ENCODE assay signal across 1 cellular context in the genomic region with DNA sequence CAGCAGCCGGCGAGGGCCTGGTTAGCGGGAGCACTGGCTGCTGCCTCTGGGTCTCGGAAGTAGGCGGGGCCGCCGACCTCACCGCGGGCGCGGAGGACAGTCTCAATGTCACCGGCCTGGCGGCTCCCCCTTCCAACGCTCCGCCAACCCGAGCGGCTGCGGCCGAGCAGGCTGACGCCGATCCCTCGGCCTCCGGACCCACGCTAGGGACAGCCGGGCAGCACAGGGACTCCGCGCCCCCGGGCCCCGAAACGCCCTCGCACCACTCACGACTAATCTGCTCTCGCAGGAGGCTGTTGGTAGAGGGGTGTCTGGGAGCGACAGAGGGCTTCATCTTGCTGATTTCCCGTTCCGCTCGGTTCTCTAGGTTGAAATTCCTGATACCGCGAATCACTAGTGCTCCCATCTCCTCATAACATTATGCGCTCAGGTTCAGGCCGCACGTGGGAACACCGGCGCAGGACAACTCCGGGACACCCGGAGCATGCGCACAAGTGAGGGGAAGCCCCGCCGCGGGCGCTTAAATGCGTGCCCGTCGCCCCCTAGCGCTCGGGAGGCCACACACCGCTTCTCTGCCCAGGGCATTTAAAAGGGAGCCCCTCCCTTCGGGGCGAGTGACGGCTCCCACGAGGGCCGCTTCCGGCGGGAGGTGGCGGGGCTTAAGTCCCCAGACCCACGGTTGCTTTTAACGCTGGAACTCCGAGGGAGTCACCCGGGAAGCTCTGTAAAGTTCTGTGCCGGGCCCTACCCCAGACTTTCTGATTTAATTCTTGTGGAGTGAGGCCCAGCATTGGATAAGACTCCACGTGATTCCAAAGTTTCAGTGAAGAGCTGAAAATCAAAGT.
TF ChIP-seq lines count a peak whose summit lies in the region.

A gene (minus strand): TSS at position 496 of the 845 bp plus-strand sequence. CDS start 90 bp downstream, at position 406.

TF ChIP-seq in K562, 482 proteins besides CTCF, POLR2A, EP300 and RAD21 (continued from another document):
- TF ChIP-seq, protein P1, sequence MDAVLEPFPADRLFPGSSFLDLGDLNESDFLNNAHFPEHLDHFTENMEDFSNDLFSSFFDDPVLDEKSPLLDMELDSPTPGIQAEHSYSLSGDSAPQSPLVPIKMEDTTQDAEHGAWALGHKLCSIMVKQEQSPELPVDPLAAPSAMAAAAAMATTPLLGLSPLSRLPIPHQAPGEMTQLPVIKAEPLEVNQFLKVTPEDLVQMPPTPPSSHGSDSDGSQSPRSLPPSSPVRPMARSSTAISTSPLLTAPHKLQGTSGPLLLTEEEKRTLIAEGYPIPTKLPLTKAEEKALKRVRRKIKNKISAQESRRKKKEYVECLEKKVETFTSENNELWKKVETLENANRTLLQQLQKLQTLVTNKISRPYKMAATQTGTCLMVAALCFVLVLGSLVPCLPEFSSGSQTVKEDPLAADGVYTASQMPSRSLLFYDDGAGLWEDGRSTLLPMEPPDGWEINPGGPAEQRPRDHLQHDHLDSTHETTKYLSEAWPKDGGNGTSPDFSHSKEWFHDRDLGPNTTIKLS (IDR thresholded peaks at IDR 0.05; ENCODE audit: borderline replicate concordance, low read depth), result no peak; the same call in 1 of the 2 replicates
- no peak for TF ChIP-seq ZNF41 (CRISPR knock-in tag; conservative IDR thresholded peaks at IDR 0.05)
- TF ChIP-seq BACH1 (tag; IDR thresholded peaks at IDR 0.05), result no peak; the same call in 1 of the 2 replicates
